In the genomic region with DNA sequence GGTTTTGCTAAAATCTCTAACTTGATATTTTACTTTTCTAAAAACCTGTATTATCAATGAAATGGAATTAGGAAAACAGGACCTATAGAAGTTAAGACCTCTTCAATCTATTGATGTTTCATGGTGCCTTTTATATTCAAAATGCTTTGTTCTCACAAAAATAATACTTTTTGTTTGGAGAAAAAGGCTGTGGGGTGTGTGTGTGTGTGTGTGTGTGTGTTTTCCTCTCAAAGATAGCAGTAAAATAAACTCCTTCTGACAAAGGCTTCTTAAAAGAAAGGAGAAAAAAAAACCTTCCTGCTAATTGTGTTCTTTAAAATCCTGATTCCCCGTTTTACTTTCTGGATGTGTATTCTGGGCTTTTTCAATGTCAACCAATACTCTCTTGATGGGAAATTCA, we compare ENCODE assay signal across 23 cellular contexts.
"Had no signal": no experiment of that assay in that cellular context is flagged by ENCODE, and none has a peak within 500 bp of the region (broad histone marks: within the 10 kb centered on the region; RNA-seq: fewer than 3 reads in every experiment).

No MANE protein-coding gene starts in this region.

- H3K9me3 ChIP-seq: SK-N-SH had no signal

- ATAC-seq: HepG2, Panc1, PC-3 had no signal

- DNase-seq: IMR-90; Kasumi-1; KG1; MM.1S; NCI-H1092 treated with DMSO at 0.1 percent for 48 hours; NCI-H1436; NCI-H187; NCI-H2029; NCI-H2081 treated with DMSO at 0.1 percent for 48 hours; NCI-H2171; NCI-H226; NCI-H446; NCI-H510A; NCI-H524 treated with DMSO at 0.1 percent for 48 hours; NCI-H69; NCI-H774; NK-92 treated with Interleukin-12 subunit alpha and Interleukin-12 subunit beta, amount 100 ng/mL, for 24 hours; PC-3; SHP77; SK-N-SH; SW 1271 had no signal
